1 cellular context compared by ENCODE assay signal in genomic region chr6:69232506-69233194, GRCh38.
TF ChIP-seq lines count a peak whose summit lies in the region.

No MANE protein-coding gene starts in this region.

TF ChIP-seq in HepG2, 621 proteins besides CTCF, POLR2A, EP300 and RAD21 (continued from another document and continues in another):
- no peak for TF ChIP-seq MNT (IDR thresholded peaks at IDR 0.05)
- TF ChIP-seq KDM3A (CRISPR knock-in tag; IDR thresholded peaks at IDR 0.05; ENCODE audit: low read depth): peak; percentile 80; the same call in 1 of the 2 replicates
- no peak for TF ChIP-seq BRD4 (CRISPR knock-in tag; IDR thresholded peaks at IDR 0.05)
- TF ChIP-seq ZSCAN29 (CRISPR knock-in tag; conservative IDR thresholded peaks at IDR 0.05): no peak
- TF ChIP-seq LRRFIP1 (CRISPR knock-in tag; conservative IDR thresholded peaks at IDR 0.05): peak; percentile 96
- TF ChIP-seq ETS1 (CRISPR knock-in tag; IDR thresholded peaks at IDR 0.05): peak; percentile 98; the same call in 1 of the 2 replicates
- TF ChIP-seq ISL2 (CRISPR knock-in tag; IDR thresholded peaks at IDR 0.05): peak; percentile 86
- TF ChIP-seq IRF9 (CRISPR knock-in tag; IDR thresholded peaks at IDR 0.05; ENCODE audit: borderline replicate concordance): peak; percentile 92
- peak; percentile 86 for TF ChIP-seq TOPORS (CRISPR knock-in tag; IDR thresholded peaks at IDR 0.05)
- TF ChIP-seq ZNF446 (CRISPR knock-in tag; IDR thresholded peaks at IDR 0.05): peak; percentile 77; the same call in 1 of the 2 replicates
- no peak for TF ChIP-seq ZNF569 (CRISPR knock-in tag; IDR thresholded peaks at IDR 0.05; ENCODE audit: borderline replicate concordance)
- TF ChIP-seq TRIM24 (CRISPR knock-in tag; IDR thresholded peaks at IDR 0.05): no peak
- peak; percentile 95 for TF ChIP-seq KDM2A (CRISPR knock-in tag; IDR thresholded peaks at IDR 0.05; ENCODE audit: borderline replicate concordance, low read depth)
- no peak for TF ChIP-seq THAP8 (CRISPR knock-in tag; IDR thresholded peaks at IDR 0.05; ENCODE audit: borderline replicate concordance)
- peak; percentile 84 for TF ChIP-seq ARNTL (CRISPR knock-in tag; IDR thresholded peaks at IDR 0.05)
- TF ChIP-seq FOXK1 (CRISPR knock-in tag; IDR thresholded peaks at IDR 0.05; ENCODE audit: borderline replicate concordance, low read depth): peak; percentile 94; the same call in 1 of the 2 replicates
- 0 out of 2 replicates have a peak, but pooled peaks have one; percentile 55 for TF ChIP-seq ZNF839 (CRISPR knock-in tag; IDR thresholded peaks at IDR 0.05; ENCODE audit: borderline replicate concordance)
- TF ChIP-seq CREB1 (IDR thresholded peaks at IDR 0.05): no peak
- TF ChIP-seq CREB1 (CRISPR knock-in tag; IDR thresholded peaks at IDR 0.05): no peak
- peak; percentile 96 for TF ChIP-seq MIER3 (CRISPR knock-in tag; IDR thresholded peaks at IDR 0.05; ENCODE audit: borderline replicate concordance)
- TF ChIP-seq ZNF101 (CRISPR knock-in tag; IDR thresholded peaks at IDR 0.05; ENCODE audit: borderline replicate concordance, low read depth): 0 out of 2 replicates have a peak, but pooled peaks have one; percentile 88
- no peak for TF ChIP-seq ZNF10 (CRISPR knock-in tag; IDR thresholded peaks at IDR 0.05; ENCODE audit: borderline replicate concordance, low read depth)
- 0 out of 2 replicates have a peak, but pooled peaks have one; percentile 25 for TF ChIP-seq DMAP1 (CRISPR knock-in tag; IDR thresholded peaks at IDR 0.05)
- TF ChIP-seq ZNF644 (CRISPR knock-in tag; IDR thresholded peaks at IDR 0.05; ENCODE audit: low read depth): peak; percentile 85
- TF ChIP-seq RERE (CRISPR knock-in tag; IDR thresholded peaks at IDR 0.05; ENCODE audit: low read depth): peak; percentile 74
- peak; percentile 96; the same call in 1 of the 2 replicates for TF ChIP-seq ZIK1 (CRISPR knock-in tag; IDR thresholded peaks at IDR 0.05; ENCODE audit: borderline replicate concordance, low read depth)
- TF ChIP-seq SATB2 (CRISPR knock-in tag; IDR thresholded peaks at IDR 0.05): peak; percentile 99
- TF ChIP-seq ZNF468 (CRISPR knock-in tag; IDR thresholded peaks at IDR 0.05): peak; percentile 89; the same call in 1 of the 2 replicates
- TF ChIP-seq POGK (CRISPR knock-in tag; conservative IDR thresholded peaks at IDR 0.05): peak; percentile 88
- peak; percentile 92 for TF ChIP-seq ZNF563 (CRISPR knock-in tag; IDR thresholded peaks at IDR 0.05)
- TF ChIP-seq ZNF264 (CRISPR knock-in tag; IDR thresholded peaks at IDR 0.05): peak; percentile 96
- no peak for TF ChIP-seq ZNF282 (IDR thresholded peaks at IDR 0.05; ENCODE audit: partially characterized antibody)
- TF ChIP-seq CERS6 (CRISPR knock-in tag; IDR thresholded peaks at IDR 0.05): peak; percentile 94
- peak; percentile 74; the same call in 1 of the 2 replicates for TF ChIP-seq RBAK (CRISPR knock-in tag; IDR thresholded peaks at IDR 0.05)
- TF ChIP-seq TCF7 (IDR thresholded peaks at IDR 0.05; ENCODE audit: low read depth): no peak
- peak; percentile 70; the same call in 1 of the 2 replicates for TF ChIP-seq HMG20A (CRISPR knock-in tag; IDR thresholded peaks at IDR 0.05; ENCODE audit: borderline replicate concordance)
- TF ChIP-seq ZNF557 (CRISPR knock-in tag; IDR thresholded peaks at IDR 0.05): peak; percentile 99
- no peak for TF ChIP-seq ZNF337 (CRISPR knock-in tag; IDR thresholded peaks at IDR 0.05; ENCODE audit: borderline replicate concordance, low read depth)
- no peak for TF ChIP-seq ATM (IDR thresholded peaks at IDR 0.05; ENCODE audit: borderline replicate concordance)
- TF ChIP-seq FOXK2 (IDR thresholded peaks at IDR 0.05): no peak
- TF ChIP-seq PCBP1 (IDR thresholded peaks at IDR 0.05; ENCODE audit: borderline replicate concordance, low read depth, low read length): no peak
- TF ChIP-seq CENPBD1 (CRISPR knock-in tag; IDR thresholded peaks at IDR 0.05; ENCODE audit: borderline replicate concordance, low read depth): peak; percentile 82; the same call in 1 of the 2 replicates
- TF ChIP-seq IKZF1 (IDR thresholded peaks at IDR 0.05): no peak
- no peak; the same call in 1 of the 2 replicates for TF ChIP-seq HHEX (CRISPR knock-in tag; IDR thresholded peaks at IDR 0.05)
- TF ChIP-seq NFIB (CRISPR knock-in tag; IDR thresholded peaks at IDR 0.05; ENCODE audit: borderline replicate concordance): 0 out of 2 replicates have a peak, but pooled peaks have one; percentile 21
- TF ChIP-seq HBP1 (CRISPR knock-in tag; IDR thresholded peaks at IDR 0.05; ENCODE audit: low read depth): peak; percentile 97
- TF ChIP-seq ZNF274 (CRISPR knock-in tag; IDR thresholded peaks at IDR 0.05): peak; percentile 96
- TF ChIP-seq MEIS2 (CRISPR knock-in tag; IDR thresholded peaks at IDR 0.05): peak; percentile 98
- no peak for TF ChIP-seq SIN3B (IDR thresholded peaks at IDR 0.05; ENCODE audit: low read length)
- 0 out of 2 replicates have a peak, but pooled peaks have one; percentile 84 for TF ChIP-seq ZNF530 (CRISPR knock-in tag; IDR thresholded peaks at IDR 0.05; ENCODE audit: low read depth)
- TF ChIP-seq ZSCAN22 (CRISPR knock-in tag; IDR thresholded peaks at IDR 0.05): no peak
- TF ChIP-seq TEAD3 (CRISPR knock-in tag; optimal IDR thresholded peaks at IDR 0.05; ENCODE audit: borderline replicate concordance): peak; percentile 77
